In genomic region chr14:22390824-22391461, GRCh38 we compare ENCODE assay signal across 1 cellular context.
TF ChIP-seq lines count a peak whose summit lies in the region.

No MANE protein-coding gene starts in this region.

TF ChIP-seq in GM23338, 12 proteins besides CTCF, POLR2A, EP300 and RAD21 (continued from another document):
- TF ChIP-seq, protein P1, sequence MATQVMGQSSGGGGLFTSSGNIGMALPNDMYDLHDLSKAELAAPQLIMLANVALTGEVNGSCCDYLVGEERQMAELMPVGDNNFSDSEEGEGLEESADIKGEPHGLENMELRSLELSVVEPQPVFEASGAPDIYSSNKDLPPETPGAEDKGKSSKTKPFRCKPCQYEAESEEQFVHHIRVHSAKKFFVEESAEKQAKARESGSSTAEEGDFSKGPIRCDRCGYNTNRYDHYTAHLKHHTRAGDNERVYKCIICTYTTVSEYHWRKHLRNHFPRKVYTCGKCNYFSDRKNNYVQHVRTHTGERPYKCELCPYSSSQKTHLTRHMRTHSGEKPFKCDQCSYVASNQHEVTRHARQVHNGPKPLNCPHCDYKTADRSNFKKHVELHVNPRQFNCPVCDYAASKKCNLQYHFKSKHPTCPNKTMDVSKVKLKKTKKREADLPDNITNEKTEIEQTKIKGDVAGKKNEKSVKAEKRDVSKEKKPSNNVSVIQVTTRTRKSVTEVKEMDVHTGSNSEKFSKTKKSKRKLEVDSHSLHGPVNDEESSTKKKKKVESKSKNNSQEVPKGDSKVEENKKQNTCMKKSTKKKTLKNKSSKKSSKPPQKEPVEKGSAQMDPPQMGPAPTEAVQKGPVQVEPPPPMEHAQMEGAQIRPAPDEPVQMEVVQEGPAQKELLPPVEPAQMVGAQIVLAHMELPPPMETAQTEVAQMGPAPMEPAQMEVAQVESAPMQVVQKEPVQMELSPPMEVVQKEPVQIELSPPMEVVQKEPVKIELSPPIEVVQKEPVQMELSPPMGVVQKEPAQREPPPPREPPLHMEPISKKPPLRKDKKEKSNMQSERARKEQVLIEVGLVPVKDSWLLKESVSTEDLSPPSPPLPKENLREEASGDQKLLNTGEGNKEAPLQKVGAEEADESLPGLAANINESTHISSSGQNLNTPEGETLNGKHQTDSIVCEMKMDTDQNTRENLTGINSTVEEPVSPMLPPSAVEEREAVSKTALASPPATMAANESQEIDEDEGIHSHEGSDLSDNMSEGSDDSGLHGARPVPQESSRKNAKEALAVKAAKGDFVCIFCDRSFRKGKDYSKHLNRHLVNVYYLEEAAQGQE (IDR thresholded peaks at IDR 0.05; ENCODE audit: unreplicated experiment): no peak
- TF ChIP-seq CREB1 (CRISPR knock-in tag; IDR thresholded peaks at IDR 0.05; ENCODE audit: low read depth): no peak
- TF ChIP-seq JUNB (IDR thresholded peaks at IDR 0.05; ENCODE audit: unreplicated experiment): no peak
